ENCODE assay signal across 8 cellular contexts in genomic region chr1:231420959-231421615, GRCh38. TPM values are rescaled to one million over a fixed set of nuclear protein-coding genes. Genes with fewer than 3 reads are reported as not detected.
A peak's percentile ranks its signal among the peaks of the same experiment; 100 is the strongest.
DNase-seq lines count a peak whose midpoint lies in the region; ATAC-seq and TF ChIP-seq lines count a peak whose summit lies in the region.

No MANE protein-coding gene starts in this region.

- H3K9me3 ChIP-seq in heart left ventricle = no peaks in the 10 kb centered on the region

- 0 to 1% (median 0%) methylated on average over 38 to 71 of the region's 71 CpGs for WGBS in heart left ventricle, 4 donors

- peaks cover 4 to 65% (median 46%) of the 10 kb centered on the region in 12 donors for H3K4me1 ChIP-seq in heart left ventricle

- peaks cover 29% of the 10 kb centered on the region for H3K36me3 Mint-ChIP-seq in activated naive CD8-positive, alpha-beta T cell treated with anti-CD3 and anti-CD28 coated beads, Interleukin-2, amount 10 ng/mL, durations not matched to agents 7 days and 5 days

- H3K4me1 Mint-ChIP-seq in activated naive CD8-positive, alpha-beta T cell treated with anti-CD3 and anti-CD28 coated beads, Interleukin-2, amount 10 ng/mL, durations not matched to agents 7 days and 5 days = peaks cover 39% of the 10 kb centered on the region

- peak overlapping the region; percentile 89 to 100 (median 99) for H3K27ac ChIP-seq in heart left ventricle

- peak overlapping the region; percentile 93 for H3K4me3 Mint-ChIP-seq in activated naive CD8-positive, alpha-beta T cell treated with anti-CD3 and anti-CD28 coated beads, Interleukin-2, amount 10 ng/mL, durations not matched to agents 7 days and 5 days

- peak overlapping the region; percentile 86 for H3K4me3 ChIP-seq in AG04449 (ENCODE audit: low read depth, low read length)
- peak overlapping the region; percentile 76 to 97 (median 84) for H3K4me3 ChIP-seq in heart left ventricle

- no peak for TF ChIP-seq POLR2A in heart left ventricle (IDR thresholded peaks at IDR 0.05)

- H3K36me3 ChIP-seq in heart left ventricle = peaks cover 0 to 6% (median 0%) of the 10 kb centered on the region in 9 donors

- POLR2A ChIA-PET in AG04449 (lab: Yijun Ruan, JAX) = interaction anchor here (0.8 to 1.8 kb wide), 4 partner anchors 12 to 107 kb away, joined by 3 to 6 read pairs (median 3); partner anchors contain the start of genes EXOC8 and SPRTN
- POLR2A ChIA-PET in activated naive CD8-positive, alpha-beta T cell treated with anti-CD3 and anti-CD28 coated beads, Interleukin-2, amount 10 ng/mL, durations not matched to agents 7 days and 5 days (lab: Charles Lee) = interaction anchor here (0.7 to 2.5 kb wide), 8 partner anchors 11 to 180 kb away, joined by 3 to 11 read pairs (median 4); partner anchors contain the start of genes EXOC8, GNPAT, SPRTN and TSNAX

- ATAC-seq in GM18909 (IDR thresholded peaks at IDR 0.05; ENCODE audit: poor library complexity, unreplicated experiment) (peak; percentile 15), HG03135 (IDR thresholded peaks at IDR 0.05; ENCODE audit: unreplicated experiment) (peak; percentile 7), heart left ventricle (peak in 3 of 4 donors; percentile 1 to 29 (median 13)), GM18520 (IDR thresholded peaks at IDR 0.05; ENCODE audit: unreplicated experiment) (no peak)
- peak; percentile 5 for ATAC-seq in activated naive CD8-positive, alpha-beta T cell treated with anti-CD3 and anti-CD28 coated beads, Interleukin-2, amount 10 ng/mL, durations not matched to agents 7 days and 5 days (ENCODE audit: low read depth)

- peak overlapping the region; percentile 76 for H3K27ac Mint-ChIP-seq in activated naive CD8-positive, alpha-beta T cell treated with anti-CD3 and anti-CD28 coated beads, Interleukin-2, amount 10 ng/mL, durations not matched to agents 7 days and 5 days

- TF ChIP-seq CTCF in AG04449 (IDR thresholded peaks at IDR 0.05; ENCODE audit: insufficient read depth, low read length, missing control alignments) (no peak), heart left ventricle (IDR thresholded peaks at IDR 0.05) (no peak)

- no peaks in the 10 kb centered on the region for H3K9me3 Mint-ChIP-seq in activated naive CD8-positive, alpha-beta T cell treated with anti-CD3 and anti-CD28 coated beads, Interleukin-2, amount 10 ng/mL, durations not matched to agents 7 days and 5 days

- H3K27me3 ChIP-seq in heart left ventricle = no peaks in the 10 kb centered on the region

- intact Hi-C loops in heart left ventricle (cut with DNase I) (loop anchor here in 8 of 10 donors (2.0 to 10.0 kb wide), 9 partner anchors 44 to 181 kb away; partner anchors contain the start of gene TSNAX (in 5 of the 8)), posterior vena cava (cut with DNase I) (no loop called here)

- DNase-seq in AG04449 (ENCODE audit: low read depth, low spot score) (no peak), SHP77 (lab: John Stamatoyannopoulos, UW) (peak; percentile 20 to 59), heart left ventricle (peak; percentile 39 to 83 (median 59)), posterior vena cava (ENCODE audit: low spot score) (peak; percentile 87)
- peak; percentile 61 for DNase-seq in activated naive CD8-positive, alpha-beta T cell treated with anti-CD3 and anti-CD28 coated beads, Interleukin-2, amount 10 ng/mL, durations not matched to agents 7 days and 5 days

- H3K27me3 Mint-ChIP-seq in activated naive CD8-positive, alpha-beta T cell treated with anti-CD3 and anti-CD28 coated beads, Interleukin-2, amount 10 ng/mL, durations not matched to agents 7 days and 5 days = peaks cover 10% of the 10 kb centered on the region

- CTCF ChIA-PET in AG04449 (lab: Yijun Ruan, JAX) = interaction anchor here (1.1 to 3.9 kb wide), 7 partner anchors 12 to 64 kb away, joined by 3 to 16 read pairs (median 4); no protein-coding TSS in a partner anchor

RNA-seq across cellular contexts. Expression of gene EGLN1, which starts 1.0 kb away (rescaled TPM):
- 10 to 100 TPM; 34.9 to 39.8 TPM for total RNA-seq in activated naive CD8-positive, alpha-beta T cell treated with anti-CD3 and anti-CD28 coated beads, Interleukin-2, amount 10 ng/mL, durations not matched to agents 7 days and 5 days
- total RNA-seq in heart left ventricle = 100 to 1,000 TPM in 1 of 9 donors, 10 to 100 TPM in 8; 51.6 to 122 (median 77.8) TPM
- 10 to 100 TPM; 20.8 to 59.2 TPM for polyA plus RNA-seq in heart left ventricle
- total RNA-seq in posterior vena cava = 10 to 100 TPM; 29.6 to 33.1 TPM

Comparison
In these comparisons a context has a peak if more than half of its experiments do, and no peak if none do; other contexts are left out.
1. intact Hi-C loops: an anchor here in heart left ventricle (2.0 to 10.0 kb wide); none called in posterior vena cava.